ENCODE assay signal across 1 cellular context in genomic region chr19:6060600-6061391, GRCh38.
TF ChIP-seq lines count a peak whose summit lies in the region.

No MANE protein-coding gene starts in this region.

TF ChIP-seq in K562, 482 proteins besides CTCF, POLR2A, EP300 and RAD21 (continued from another document and continues in another):
- TF ChIP-seq ZNF589 (CRISPR knock-in tag; IDR thresholded peaks at IDR 0.05; ENCODE audit: low read depth) (peak; percentile 95), ZNF347 (CRISPR knock-in tag; IDR thresholded peaks at IDR 0.05; ENCODE audit: low read depth) (no peak), BHLHE40 (IDR thresholded peaks at IDR 0.05; ENCODE audit: low read length) (peak; percentile 97), KLF6 (CRISPR knock-in tag; IDR thresholded peaks at IDR 0.05; ENCODE audit: borderline replicate concordance) (no peak), SRSF7 (optimal IDR thresholded peaks at IDR 0.05; ENCODE audit: low read depth, low read length) (no peak), RB1 (IDR thresholded peaks at IDR 0.05; ENCODE audit: low read depth) (peak; percentile 52; the same call in 1 of the 2 replicates), MED1 (CRISPR knock-in tag; IDR thresholded peaks at IDR 0.05; ENCODE audit: borderline replicate concordance) (no peak), HNRNPL (IDR thresholded peaks at IDR 0.05; ENCODE audit: low read depth, low read length) (no peak), BMI1 (IDR thresholded peaks at IDR 0.05; ENCODE audit: low read length) (no peak), HDAC1 (IDR thresholded peaks at IDR 0.05) (peak in 1 of 2 experiments; percentile 93; a peak in 2 of 4 replicates), CXXC5 (CRISPR knock-in tag; IDR thresholded peaks at IDR 0.05) (peak; percentile 84; the same call in 1 of the 2 replicates), LCOR (CRISPR knock-in tag; IDR thresholded peaks at IDR 0.05) (no peak), CEBPZ (IDR thresholded peaks at IDR 0.05; ENCODE audit: borderline replicate concordance, low read depth, low read length) (no peak), FIP1L1 (IDR thresholded peaks at IDR 0.05; ENCODE audit: low read depth, low read length, poor library complexity, severe bottlenecking) (no peak), SNIP1 (IDR thresholded peaks at IDR 0.05; ENCODE audit: low read depth) (no peak), THRB (CRISPR knock-in tag; conservative IDR thresholded peaks at IDR 0.05) (peak; percentile 73; the same call in 1 of the 2 replicates), ZNF354B (CRISPR knock-in tag; IDR thresholded peaks at IDR 0.05) (no peak), ZBTB17 (CRISPR knock-in tag; IDR thresholded peaks at IDR 0.05) (peak; percentile 71; the same call in 1 of the 2 replicates), NFIX (CRISPR knock-in tag; IDR thresholded peaks at IDR 0.05; ENCODE audit: low read depth) (no peak), NCOR1 (IDR thresholded peaks at IDR 0.05) (peak; percentile 91), PURB (CRISPR knock-in tag; IDR thresholded peaks at IDR 0.05; ENCODE audit: low read depth) (no peak), LEF1 (IDR thresholded peaks at IDR 0.05) (peak; percentile 94), CREB5 (CRISPR knock-in tag; IDR thresholded peaks at IDR 0.05) (no peak), HIVEP1 (CRISPR knock-in tag; IDR thresholded peaks at IDR 0.05) (0 out of 2 replicates have a peak, but pooled peaks have one; percentile 7), SREBF1 (IDR thresholded peaks at IDR 0.05; ENCODE audit: borderline replicate concordance, low read depth, low read length) (no peak), ZNF165 (CRISPR knock-in tag; IDR thresholded peaks at IDR 0.05; ENCODE audit: borderline replicate concordance) (no peak), ZNF639 (CRISPR knock-in tag; conservative IDR thresholded peaks at IDR 0.05 in 1 of 2, IDR thresholded peaks at IDR 0.05 in 1 of 2) (peak in 1 of 2 experiments; percentile 66; a peak in 2 of 4 replicates), ZNF232 (CRISPR knock-in tag; IDR thresholded peaks at IDR 0.05) (no peak), ZBTB5 (IDR thresholded peaks at IDR 0.05) (no peak), NR4A1 (CRISPR knock-in tag; IDR thresholded peaks at IDR 0.05) (no peak), NR4A1 (tag; IDR thresholded peaks at IDR 0.05) (0 out of 2 replicates have a peak, but pooled peaks have one; percentile 75), ELK1 (CRISPR knock-in tag; IDR thresholded peaks at IDR 0.05) (no peak), NR2C1 (IDR thresholded peaks at IDR 0.05) (peak; percentile 52), NR2C1 (tag; IDR thresholded peaks at IDR 0.05) (peak; percentile 57; the same call in 1 of the 2 replicates), COPS2 (conservative IDR thresholded peaks at IDR 0.05) (no peak), ZNF780A (CRISPR knock-in tag; IDR thresholded peaks at IDR 0.05) (no peak), KDM2B (CRISPR knock-in tag; IDR thresholded peaks at IDR 0.05) (no peak), MAFK (IDR thresholded peaks at IDR 0.05; ENCODE audit: low read length) (peak; percentile 31; the same call in 1 of the 2 replicates), CBX3 (IDR thresholded peaks at IDR 0.05; ENCODE audit: borderline replicate concordance in 1 of 2, low read length in 2 of 2) (peak in 1 of 2 experiments; percentile 72; a peak in 2 of 3 replicates), FOXJ3 (CRISPR knock-in tag; IDR thresholded peaks at IDR 0.05) (no peak), DACH1 (IDR thresholded peaks at IDR 0.05; ENCODE audit: partially characterized antibody) (peak; percentile 67), ZNF740 (CRISPR knock-in tag; IDR thresholded peaks at IDR 0.05) (peak; percentile 86), ZNF740 (tag; IDR thresholded peaks at IDR 0.05) (no peak), VEZF1 (CRISPR knock-in tag; IDR thresholded peaks at IDR 0.05) (peak; percentile 90), THRA (IDR thresholded peaks at IDR 0.05) (no peak), FOXP1 (CRISPR knock-in tag; IDR thresholded peaks at IDR 0.05) (no peak; the same call in 1 of the 2 replicates), GMEB1 (CRISPR knock-in tag; IDR thresholded peaks at IDR 0.05) (no peak), POLR3A (IDR thresholded peaks at IDR 0.05; ENCODE audit: borderline replicate concordance, extremely low read depth, insufficient read depth, insufficient read length) (no peak), ADNP (tag; IDR thresholded peaks at IDR 0.05) (no peak), MEIS2 (IDR thresholded peaks at IDR 0.05; ENCODE audit: partially characterized antibody) (peak; percentile 90), BRCA1 (IDR thresholded peaks at IDR 0.05) (no peak), BRCA1 (CRISPR knock-in tag; IDR thresholded peaks at IDR 0.05) (no peak), SIN3A (IDR thresholded peaks at IDR 0.05; ENCODE audit: borderline replicate concordance in 2 of 2, control insufficient read depth in 1 of 2, low read depth in 2 of 2, low read length in 2 of 2) (no peak), DPF2 (IDR thresholded peaks at IDR 0.05) (peak; percentile 99)
